Comparison of ENCODE assay signal across 1 cellular context in the genomic region with DNA sequence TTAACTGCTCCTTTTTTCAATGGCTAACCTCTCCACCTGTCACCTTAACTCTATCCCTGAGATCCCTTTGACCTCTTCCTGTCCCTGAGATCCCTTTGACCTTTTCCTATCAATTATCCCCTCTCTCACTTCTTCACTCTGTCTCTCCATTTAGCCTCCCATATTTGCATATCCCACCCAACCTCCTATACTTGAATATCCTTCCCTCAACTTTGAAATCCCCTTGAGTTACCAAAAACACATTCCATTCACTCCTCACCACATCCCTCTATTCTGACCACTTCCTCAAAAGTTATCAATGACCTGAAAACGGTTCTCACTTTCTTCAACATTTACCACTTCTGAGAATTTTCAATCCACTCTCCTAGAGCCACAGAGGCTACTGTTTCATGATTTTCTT.
TF ChIP-seq lines count a peak whose summit lies in the region.

No MANE protein-coding gene starts in this region.

TF ChIP-seq in GM12878, 131 proteins besides CTCF, POLR2A, EP300 and RAD21 (continued from another document and continues in another):
- TF ChIP-seq, protein P1, sequence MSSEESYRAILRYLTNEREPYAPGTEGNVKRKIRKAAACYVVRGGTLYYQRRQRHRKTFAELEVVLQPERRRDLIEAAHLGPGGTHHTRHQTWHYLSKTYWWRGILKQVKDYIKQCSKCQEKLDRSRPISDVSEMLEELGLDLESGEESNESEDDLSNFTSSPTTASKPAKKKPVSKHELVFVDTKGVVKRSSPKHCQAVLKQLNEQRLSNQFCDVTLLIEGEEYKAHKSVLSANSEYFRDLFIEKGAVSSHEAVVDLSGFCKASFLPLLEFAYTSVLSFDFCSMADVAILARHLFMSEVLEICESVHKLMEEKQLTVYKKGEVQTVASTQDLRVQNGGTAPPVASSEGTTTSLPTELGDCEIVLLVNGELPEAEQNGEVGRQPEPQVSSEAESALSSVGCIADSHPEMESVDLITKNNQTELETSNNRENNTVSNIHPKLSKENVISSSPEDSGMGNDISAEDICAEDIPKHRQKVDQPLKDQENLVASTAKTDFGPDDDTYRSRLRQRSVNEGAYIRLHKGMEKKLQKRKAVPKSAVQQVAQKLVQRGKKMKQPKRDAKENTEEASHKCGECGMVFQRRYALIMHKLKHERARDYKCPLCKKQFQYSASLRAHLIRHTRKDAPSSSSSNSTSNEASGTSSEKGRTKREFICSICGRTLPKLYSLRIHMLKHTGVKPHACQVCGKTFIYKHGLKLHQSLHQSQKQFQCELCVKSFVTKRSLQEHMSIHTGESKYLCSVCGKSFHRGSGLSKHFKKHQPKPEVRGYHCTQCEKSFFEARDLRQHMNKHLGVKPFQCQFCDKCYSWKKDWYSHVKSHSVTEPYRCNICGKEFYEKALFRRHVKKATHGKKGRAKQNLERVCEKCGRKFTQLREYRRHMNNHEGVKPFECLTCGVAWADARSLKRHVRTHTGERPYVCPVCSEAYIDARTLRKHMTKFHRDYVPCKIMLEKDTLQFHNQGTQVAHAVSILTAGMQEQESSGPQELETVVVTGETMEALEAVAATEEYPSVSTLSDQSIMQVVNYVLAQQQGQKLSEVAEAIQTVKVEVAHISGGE (CRISPR knock-in tag; IDR thresholded peaks at IDR 0.05): no peak
- TF ChIP-seq CBFB (IDR thresholded peaks at IDR 0.05; ENCODE audit: low read depth) (no peak; the same call in 1 of the 2 replicates), POLR2AphosphoS2 (IDR thresholded peaks at IDR 0.05; ENCODE audit: low read depth, low read length) (no peak), WRNIP1 (IDR thresholded peaks at IDR 0.05; ENCODE audit: borderline replicate concordance, low read depth, low read length) (no peak), SP1 (IDR thresholded peaks at IDR 0.05; ENCODE audit: low read depth, low read length) (no peak), CREM (IDR thresholded peaks at IDR 0.05; ENCODE audit: low read depth) (no peak), SPI1 (IDR thresholded peaks at IDR 0.05; ENCODE audit: borderline replicate concordance, insufficient read depth, low read depth, low read length) (peak; percentile 93), PAX8 (IDR thresholded peaks at IDR 0.05) (no peak), ZNF622 (IDR thresholded peaks at IDR 0.05) (no peak), SRF (IDR thresholded peaks at IDR 0.05; ENCODE audit: low read depth in 2 of 2, low read length in 2 of 2) (no peak), PML (IDR thresholded peaks at IDR 0.05; ENCODE audit: low read length) (no peak), SMC3 (IDR thresholded peaks at IDR 0.05; ENCODE audit: borderline replicate concordance, low read length) (no peak), MTA2 (IDR thresholded peaks at IDR 0.05; ENCODE audit: low read depth) (peak; percentile 87), BMI1 (IDR thresholded peaks at IDR 0.05; ENCODE audit: borderline replicate concordance) (peak; percentile 69), HDAC2 (IDR thresholded peaks at IDR 0.05) (no peak), SIX5 (IDR thresholded peaks at IDR 0.05; ENCODE audit: low read depth, low read length, severe bottlenecking) (no peak), CHD4 (IDR thresholded peaks at IDR 0.05) (no peak), BRCA1 (IDR thresholded peaks at IDR 0.05; ENCODE audit: low read depth, low read length) (no peak), EZH2 (IDR thresholded peaks at IDR 0.05; ENCODE audit: borderline replicate concordance, control insufficient read depth, low read depth, low read length) (no peak), DPF2 (IDR thresholded peaks at IDR 0.05) (no peak), ETV6 (conservative IDR thresholded peaks at IDR 0.05 in 1 of 2, IDR thresholded peaks at IDR 0.05 in 1 of 2; ENCODE audit: borderline replicate concordance in 1 of 2, low read depth in 1 of 2) (no peak), KLF5 (IDR thresholded peaks at IDR 0.05; ENCODE audit: partially characterized antibody) (no peak), RUNX3 (IDR thresholded peaks at IDR 0.05; ENCODE audit: low read length) (no peak), SIN3A (IDR thresholded peaks at IDR 0.05; ENCODE audit: low read depth, low read length) (no peak), HDGF (IDR thresholded peaks at IDR 0.05) (peak; percentile 79; the same call in 1 of the 2 replicates), FOXM1 (IDR thresholded peaks at IDR 0.05; ENCODE audit: low read depth, low read length) (no peak), IRF4 (IDR thresholded peaks at IDR 0.05; ENCODE audit: low read depth, low read length) (no peak), MYC (IDR thresholded peaks at IDR 0.05; ENCODE audit: insufficient read depth, insufficient read length, insufficient replicate concordance, low read length, severe bottlenecking) (no peak)
- TF ChIP-seq, protein P2, sequence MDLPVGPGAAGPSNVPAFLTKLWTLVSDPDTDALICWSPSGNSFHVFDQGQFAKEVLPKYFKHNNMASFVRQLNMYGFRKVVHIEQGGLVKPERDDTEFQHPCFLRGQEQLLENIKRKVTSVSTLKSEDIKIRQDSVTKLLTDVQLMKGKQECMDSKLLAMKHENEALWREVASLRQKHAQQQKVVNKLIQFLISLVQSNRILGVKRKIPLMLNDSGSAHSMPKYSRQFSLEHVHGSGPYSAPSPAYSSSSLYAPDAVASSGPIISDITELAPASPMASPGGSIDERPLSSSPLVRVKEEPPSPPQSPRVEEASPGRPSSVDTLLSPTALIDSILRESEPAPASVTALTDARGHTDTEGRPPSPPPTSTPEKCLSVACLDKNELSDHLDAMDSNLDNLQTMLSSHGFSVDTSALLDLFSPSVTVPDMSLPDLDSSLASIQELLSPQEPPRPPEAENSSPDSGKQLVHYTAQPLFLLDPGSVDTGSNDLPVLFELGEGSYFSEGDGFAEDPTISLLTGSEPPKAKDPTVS (IDR thresholded peaks at IDR 0.05; ENCODE audit: low read depth, low read length): no peak
- TF ChIP-seq, protein P3, sequence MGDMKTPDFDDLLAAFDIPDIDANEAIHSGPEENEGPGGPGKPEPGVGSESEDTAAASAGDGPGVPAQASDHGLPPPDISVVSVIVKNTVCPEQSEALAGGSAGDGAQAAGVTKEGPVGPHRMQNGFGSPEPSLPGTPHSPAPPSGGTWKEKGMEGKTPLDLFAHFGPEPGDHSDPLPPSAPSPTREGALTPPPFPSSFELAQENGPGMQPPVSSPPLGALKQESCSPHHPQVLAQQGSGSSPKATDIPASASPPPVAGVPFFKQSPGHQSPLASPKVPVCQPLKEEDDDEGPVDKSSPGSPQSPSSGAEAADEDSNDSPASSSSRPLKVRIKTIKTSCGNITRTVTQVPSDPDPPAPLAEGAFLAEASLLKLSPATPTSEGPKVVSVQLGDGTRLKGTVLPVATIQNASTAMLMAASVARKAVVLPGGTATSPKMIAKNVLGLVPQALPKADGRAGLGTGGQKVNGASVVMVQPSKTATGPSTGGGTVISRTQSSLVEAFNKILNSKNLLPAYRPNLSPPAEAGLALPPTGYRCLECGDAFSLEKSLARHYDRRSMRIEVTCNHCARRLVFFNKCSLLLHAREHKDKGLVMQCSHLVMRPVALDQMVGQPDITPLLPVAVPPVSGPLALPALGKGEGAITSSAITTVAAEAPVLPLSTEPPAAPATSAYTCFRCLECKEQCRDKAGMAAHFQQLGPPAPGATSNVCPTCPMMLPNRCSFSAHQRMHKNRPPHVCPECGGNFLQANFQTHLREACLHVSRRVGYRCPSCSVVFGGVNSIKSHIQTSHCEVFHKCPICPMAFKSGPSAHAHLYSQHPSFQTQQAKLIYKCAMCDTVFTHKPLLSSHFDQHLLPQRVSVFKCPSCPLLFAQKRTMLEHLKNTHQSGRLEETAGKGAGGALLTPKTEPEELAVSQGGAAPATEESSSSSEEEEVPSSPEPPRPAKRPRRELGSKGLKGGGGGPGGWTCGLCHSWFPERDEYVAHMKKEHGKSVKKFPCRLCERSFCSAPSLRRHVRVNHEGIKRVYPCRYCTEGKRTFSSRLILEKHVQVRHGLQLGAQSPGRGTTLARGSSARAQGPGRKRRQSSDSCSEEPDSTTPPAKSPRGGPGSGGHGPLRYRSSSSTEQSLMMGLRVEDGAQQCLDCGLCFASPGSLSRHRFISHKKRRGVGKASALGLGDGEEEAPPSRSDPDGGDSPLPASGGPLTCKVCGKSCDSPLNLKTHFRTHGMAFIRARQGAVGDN (IDR thresholded peaks at IDR 0.05): no peak
- TF ChIP-seq, protein P4, sequence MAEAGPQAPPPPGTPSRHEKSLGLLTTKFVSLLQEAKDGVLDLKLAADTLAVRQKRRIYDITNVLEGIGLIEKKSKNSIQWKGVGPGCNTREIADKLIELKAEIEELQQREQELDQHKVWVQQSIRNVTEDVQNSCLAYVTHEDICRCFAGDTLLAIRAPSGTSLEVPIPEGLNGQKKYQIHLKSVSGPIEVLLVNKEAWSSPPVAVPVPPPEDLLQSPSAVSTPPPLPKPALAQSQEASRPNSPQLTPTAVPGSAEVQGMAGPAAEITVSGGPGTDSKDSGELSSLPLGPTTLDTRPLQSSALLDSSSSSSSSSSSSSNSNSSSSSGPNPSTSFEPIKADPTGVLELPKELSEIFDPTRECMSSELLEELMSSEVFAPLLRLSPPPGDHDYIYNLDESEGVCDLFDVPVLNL (IDR thresholded peaks at IDR 0.05; ENCODE audit: low read depth, low read length): no peak
- TF ChIP-seq, protein P5, sequence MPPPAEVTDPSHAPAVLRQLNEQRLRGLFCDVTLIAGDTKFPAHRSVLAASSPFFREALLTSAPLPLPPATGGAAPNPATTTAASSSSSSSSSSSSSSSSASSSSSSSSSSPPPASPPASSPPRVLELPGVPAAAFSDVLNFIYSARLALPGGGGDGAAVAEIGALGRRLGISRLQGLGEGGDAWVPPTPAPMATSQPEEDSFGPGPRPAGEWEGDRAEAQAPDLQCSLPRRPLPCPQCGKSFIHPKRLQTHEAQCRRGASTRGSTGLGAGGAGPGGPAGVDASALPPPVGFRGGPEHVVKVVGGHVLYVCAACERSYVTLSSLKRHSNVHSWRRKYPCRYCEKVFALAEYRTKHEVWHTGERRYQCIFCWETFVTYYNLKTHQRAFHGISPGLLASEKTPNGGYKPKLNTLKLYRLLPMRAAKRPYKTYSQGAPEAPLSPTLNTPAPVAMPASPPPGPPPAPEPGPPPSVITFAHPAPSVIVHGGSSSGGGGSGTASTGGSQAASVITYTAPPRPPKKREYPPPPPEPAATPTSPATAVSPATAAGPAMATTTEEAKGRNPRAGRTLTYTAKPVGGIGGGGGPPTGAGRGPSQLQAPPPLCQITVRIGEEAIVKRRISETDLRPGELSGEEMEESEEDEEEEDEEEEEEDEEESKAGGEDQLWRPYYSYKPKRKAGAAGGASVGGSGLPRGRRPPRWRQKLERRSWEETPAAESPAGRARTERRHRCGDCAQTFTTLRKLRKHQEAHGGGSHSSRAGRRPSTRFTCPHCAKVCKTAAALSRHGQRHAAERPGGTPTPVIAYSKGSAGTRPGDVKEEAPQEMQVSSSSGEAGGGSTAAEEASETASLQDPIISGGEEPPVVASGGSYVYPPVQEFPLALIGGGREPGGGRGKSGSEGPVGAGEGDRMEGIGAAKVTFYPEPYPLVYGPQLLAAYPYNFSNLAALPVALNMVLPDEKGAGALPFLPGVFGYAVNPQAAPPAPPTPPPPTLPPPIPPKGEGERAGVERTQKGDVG (CRISPR knock-in tag; IDR thresholded peaks at IDR 0.05): no peak
- TF ChIP-seq, protein P6, sequence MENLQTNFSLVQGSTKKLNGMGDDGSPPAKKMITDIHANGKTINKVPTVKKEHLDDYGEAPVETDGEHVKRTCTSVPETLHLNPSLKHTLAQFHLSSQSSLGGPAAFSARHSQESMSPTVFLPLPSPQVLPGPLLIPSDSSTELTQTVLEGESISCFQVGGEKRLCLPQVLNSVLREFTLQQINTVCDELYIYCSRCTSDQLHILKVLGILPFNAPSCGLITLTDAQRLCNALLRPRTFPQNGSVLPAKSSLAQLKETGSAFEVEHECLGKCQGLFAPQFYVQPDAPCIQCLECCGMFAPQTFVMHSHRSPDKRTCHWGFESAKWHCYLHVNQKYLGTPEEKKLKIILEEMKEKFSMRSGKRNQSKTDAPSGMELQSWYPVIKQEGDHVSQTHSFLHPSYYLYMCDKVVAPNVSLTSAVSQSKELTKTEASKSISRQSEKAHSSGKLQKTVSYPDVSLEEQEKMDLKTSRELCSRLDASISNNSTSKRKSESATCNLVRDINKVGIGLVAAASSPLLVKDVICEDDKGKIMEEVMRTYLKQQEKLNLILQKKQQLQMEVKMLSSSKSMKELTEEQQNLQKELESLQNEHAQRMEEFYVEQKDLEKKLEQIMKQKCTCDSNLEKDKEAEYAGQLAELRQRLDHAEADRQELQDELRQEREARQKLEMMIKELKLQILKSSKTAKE (IDR thresholded peaks at IDR 0.05; ENCODE audit: low read depth, poor library complexity, severe bottlenecking): peak; percentile 21
- TF ChIP-seq, protein P7, sequence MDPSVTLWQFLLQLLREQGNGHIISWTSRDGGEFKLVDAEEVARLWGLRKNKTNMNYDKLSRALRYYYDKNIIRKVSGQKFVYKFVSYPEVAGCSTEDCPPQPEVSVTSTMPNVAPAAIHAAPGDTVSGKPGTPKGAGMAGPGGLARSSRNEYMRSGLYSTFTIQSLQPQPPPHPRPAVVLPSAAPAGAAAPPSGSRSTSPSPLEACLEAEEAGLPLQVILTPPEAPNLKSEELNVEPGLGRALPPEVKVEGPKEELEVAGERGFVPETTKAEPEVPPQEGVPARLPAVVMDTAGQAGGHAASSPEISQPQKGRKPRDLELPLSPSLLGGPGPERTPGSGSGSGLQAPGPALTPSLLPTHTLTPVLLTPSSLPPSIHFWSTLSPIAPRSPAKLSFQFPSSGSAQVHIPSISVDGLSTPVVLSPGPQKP (IDR thresholded peaks at IDR 0.05; ENCODE audit: low read depth, low read length): no peak
- TF ChIP-seq, protein P8, sequence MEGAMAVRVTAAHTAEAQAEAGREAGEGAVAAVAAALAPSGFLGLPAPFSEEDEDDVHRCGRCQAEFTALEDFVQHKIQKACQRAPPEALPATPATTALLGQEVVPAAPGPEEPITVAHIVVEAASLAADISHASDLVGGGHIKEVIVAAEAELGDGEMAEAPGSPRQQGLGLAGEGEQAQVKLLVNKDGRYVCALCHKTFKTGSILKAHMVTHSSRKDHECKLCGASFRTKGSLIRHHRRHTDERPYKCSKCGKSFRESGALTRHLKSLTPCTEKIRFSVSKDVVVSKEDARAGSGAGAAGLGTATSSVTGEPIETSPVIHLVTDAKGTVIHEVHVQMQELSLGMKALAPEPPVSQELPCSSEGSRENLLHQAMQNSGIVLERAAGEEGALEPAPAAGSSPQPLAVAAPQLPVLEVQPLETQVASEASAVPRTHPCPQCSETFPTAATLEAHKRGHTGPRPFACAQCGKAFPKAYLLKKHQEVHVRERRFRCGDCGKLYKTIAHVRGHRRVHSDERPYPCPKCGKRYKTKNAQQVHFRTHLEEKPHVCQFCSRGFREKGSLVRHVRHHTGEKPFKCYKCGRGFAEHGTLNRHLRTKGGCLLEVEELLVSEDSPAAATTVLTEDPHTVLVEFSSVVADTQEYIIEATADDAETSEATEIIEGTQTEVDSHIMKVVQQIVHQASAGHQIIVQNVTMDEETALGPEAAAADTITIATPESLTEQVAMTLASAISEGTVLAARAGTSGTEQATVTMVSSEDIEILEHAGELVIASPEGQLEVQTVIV (IDR thresholded peaks at IDR 0.05; ENCODE audit: borderline replicate concordance, partially characterized antibody): no peak
- TF ChIP-seq, protein P9, sequence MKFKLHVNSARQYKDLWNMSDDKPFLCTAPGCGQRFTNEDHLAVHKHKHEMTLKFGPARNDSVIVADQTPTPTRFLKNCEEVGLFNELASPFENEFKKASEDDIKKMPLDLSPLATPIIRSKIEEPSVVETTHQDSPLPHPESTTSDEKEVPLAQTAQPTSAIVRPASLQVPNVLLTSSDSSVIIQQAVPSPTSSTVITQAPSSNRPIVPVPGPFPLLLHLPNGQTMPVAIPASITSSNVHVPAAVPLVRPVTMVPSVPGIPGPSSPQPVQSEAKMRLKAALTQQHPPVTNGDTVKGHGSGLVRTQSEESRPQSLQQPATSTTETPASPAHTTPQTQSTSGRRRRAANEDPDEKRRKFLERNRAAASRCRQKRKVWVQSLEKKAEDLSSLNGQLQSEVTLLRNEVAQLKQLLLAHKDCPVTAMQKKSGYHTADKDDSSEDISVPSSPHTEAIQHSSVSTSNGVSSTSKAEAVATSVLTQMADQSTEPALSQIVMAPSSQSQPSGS (IDR thresholded peaks at IDR 0.05; ENCODE audit: low read length): no peak
- TF ChIP-seq, protein P10, sequence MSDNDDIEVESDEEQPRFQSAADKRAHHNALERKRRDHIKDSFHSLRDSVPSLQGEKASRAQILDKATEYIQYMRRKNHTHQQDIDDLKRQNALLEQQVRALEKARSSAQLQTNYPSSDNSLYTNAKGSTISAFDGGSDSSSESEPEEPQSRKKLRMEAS (IDR thresholded peaks at IDR 0.05; ENCODE audit: low read depth, low read length): no peak
